Comparison of ENCODE assay signal across 12 cellular contexts in genomic region chr1:1428174-1428573, GRCh38. TPM values are rescaled to one million over a fixed set of nuclear protein-coding genes. Genes with fewer than 3 reads are reported as not detected.
DNase-seq lines count a peak whose midpoint lies in the region; ATAC-seq, FAIRE-seq and TF ChIP-seq lines count a peak whose summit lies in the region.
"Had no signal": no experiment of that assay in that cellular context is flagged by ENCODE, and none has a peak within 500 bp of the region (broad histone marks: within the 10 kb centered on the region; RNA-seq: fewer than 3 reads in every experiment).

No MANE protein-coding gene starts in this region.

- H3K79me2 ChIP-seq in K562 (ENCODE audit: control insufficient read depth, insufficient read depth, low read length) = no peaks in the 10 kb centered on the region

- DNase-seq in H7 (peak; percentile 52), K562 (ENCODE audit: extremely low read depth in 1 of 4, low spot score in 3 of 4) (no peak), NCI-H226 (no peak), NCI-H2171 treated with DMSO at 0.1 percent for 48 hours (lab: John Stamatoyannopoulos, UW) (no peak)
- DNase-seq: hippocampal formation, NCI-H1694, T-helper 9 cell had no signal

- H3K9me1 ChIP-seq in K562 (ENCODE audit: control insufficient read depth, insufficient read depth, low read length) = no peaks in the 10 kb centered on the region

- CTCF ChIA-PET in K562 (lab: Yijun Ruan, JAX; ENCODE audit: low intra/inter-chr PET ratio) = no interaction called here

- H3K27me3 ChIP-seq in H7 (ENCODE audit: control insufficient read depth, insufficient read depth, low read length) = no peaks in the 10 kb centered on the region
- no peaks in the 10 kb centered on the region for H3K27me3 ChIP-seq in K562 (ENCODE audit: control insufficient read depth in 2 of 2, insufficient read depth in 2 of 2, low read length in 2 of 2)

- H3K4me3 ChIP-seq in H7 (ENCODE audit: insufficient read depth, low read depth, low read length) (no peak overlapping the region), K562 (no peak overlapping the region)
- H3K4me3 ChIP-seq: mucosa of descending colon had no signal

- WGBS in K562 (ENCODE audit: insufficient coverage, low coverage, missing lambda C conversion rate) = 63% methylated on average over 16 of the region's 19 CpGs

- TF ChIP-seq RAD21 in K562 (CRISPR knock-in tag; conservative IDR thresholded peaks at IDR 0.05 in 1 of 2, IDR thresholded peaks at IDR 0.05 in 1 of 2) = no peak

- no peaks in the 10 kb centered on the region for H4K20me1 ChIP-seq in K562 (replicated peaks; ENCODE audit: control insufficient read depth, insufficient read depth, low read length)

- no peak for TF ChIP-seq EP300 in K562 (IDR thresholded peaks at IDR 0.05; ENCODE audit: low read length)

- TF ChIP-seq CTCF in K562 (IDR thresholded peaks at IDR 0.05 in 2 of 3, conservative IDR thresholded peaks at IDR 0.05 in 1 of 3; ENCODE audit: insufficient read depth in 2 of 3, low read depth in 1 of 3, low read length in 3 of 3) (no peak), nephron (IDR thresholded peaks at IDR 0.05; ENCODE audit: unreplicated experiment in 3 of 3) (no peak)

- TF ChIP-seq POLR2A in K562 (conservative IDR thresholded peaks at IDR 0.05) = no peak

- no peak overlapping the region for H2AFZ ChIP-seq in K562 (ENCODE audit: low read depth, low read length)

- ATAC-seq in K562 (no peak), GM19397 (IDR thresholded peaks at IDR 0.05; ENCODE audit: unreplicated experiment) (no peak)
- ATAC-seq: mucosa of descending colon had no signal

- no peak overlapping the region for H3K9ac ChIP-seq in K562 (ENCODE audit: insufficient read depth in 1 of 2, low read depth in 2 of 2, low read length in 2 of 2)

- no peak overlapping the region for H3K4me2 ChIP-seq in K562 (ENCODE audit: insufficient read depth, low read length)

- peak; percentile 15 for FAIRE-seq in K562 (lab: Jason Lieb, UNC)
- FAIRE-seq: endothelial cell of umbilical vein had no signal

- no peak overlapping the region for H3K27ac ChIP-seq in K562 (ENCODE audit: extremely low read depth, low read depth, low read length)

- no TSS peak for BruUV-seq in K562 (replicated peaks; lab: Mats Ljungman, UMichigan)

- in situ Hi-C loops in K562 (cut with MboI) = no loop called here

- H3K27me3 Mint-ChIP-seq in nephron (ENCODE audit: low read depth) = no peaks in the 10 kb centered on the region

- peak overlapping the region; percentile 71 to 81 (median 79) for H3K4me3 Mint-ChIP-seq in nephron

- H3K9me3 Mint-ChIP-seq in nephron = no peaks in the 10 kb centered on the region

- no peaks in the 10 kb centered on the region for H3K9me3 ChIP-seq in K562 (replicated peaks; ENCODE audit: control insufficient read depth, insufficient read depth, low read depth, low read length)
- H3K9me3 ChIP-seq: mucosa of descending colon had no signal

- no peaks in the 10 kb centered on the region for H3K36me3 Mint-ChIP-seq in nephron (ENCODE audit: low read depth)

- peaks cover 32% of the 10 kb centered on the region for H3K4me1 Mint-ChIP-seq in nephron

- H3K27ac Mint-ChIP-seq in nephron = peak overlapping the region; percentile 69 to 91 (median 83)

- H3K4me1 ChIP-seq in K562 (replicated peaks in 1 of 2; ENCODE audit: control insufficient read depth in 2 of 2, insufficient read depth in 2 of 2, low read length in 2 of 2) = peaks cover 23 to 63% of the 10 kb centered on the region in 2 experiments

- intact Hi-C loops in K562 (cut with micrococcal nuclease) = no loop called here

- H3K36me3 ChIP-seq in H7 (replicated peaks; ENCODE audit: control insufficient read depth, insufficient read depth, low read length) (no peaks in the 10 kb centered on the region), K562 (ENCODE audit: control insufficient read depth, insufficient read depth, low read length) (no peaks in the 10 kb centered on the region)

- POLR2A ChIA-PET in K562 (lab: Yijun Ruan, JAX) = interaction anchor here (0.6 to 0.7 kb wide), 2 partner anchors 20 to 179 kb away, joined by 3 read pairs; no protein-coding TSS in a partner anchor

RNA-seq across cellular contexts. Expression of gene ANKRD65, which starts 7.1 kb away (rescaled TPM):
- 0.67 TPM in 1 of 2 replicates, not detected in the other for total RNA-seq in H7 (2014; rRNA removed; shearing (Covaris generic))
- not detected in 2 replicates for total RNA-seq in K562 (2011; cell fraction: chromatin; rRNA removed; ENCODE audit: low replicate concordance)
- not detected in 2 replicates for total RNA-seq in K562 (2011; cell fraction: nucleolus; rRNA removed)
- total RNA-seq in K562 (2011; cell fraction: nucleoplasm; rRNA removed) = 0.37 TPM in 1 of 2 replicates, not detected in the other
- total RNA-seq in K562 (2014; rRNA removed) (not detected in 2 replicates), K562 (2014; rRNA removed; fragmentation: Illumina TruSeq; extraction: Trizol) (not detected in 2 replicates), K562 (2015; rRNA removed; fragmentation: Illumina TruSeq; extraction: Trizol) (not detected in 2 replicates), K562 (2021) (not detected in 2 replicates)
- polyA plus RNA-seq in K562 (2011; rRNA removed) (not detected in 2 replicates), K562 (2014; fragmentation: Illumina TruSeq; extraction: Trizol) (not detected in 2 replicates), K562 (2014; fragmentation: Nextera tagmentation; extraction: Ambion mirVana) (not detected), K562 (2014; rRNA removed) (not detected in 2 replicates)
- not detected in 2 replicates for polyA plus RNA-seq in K562 (2011; cell fraction: cytosol; rRNA removed)
- polyA plus RNA-seq in K562 (2011; cell fraction: nucleus; rRNA removed) = not detected in 2 replicates
- 0.11 TPM in 1 of 2 replicates, not detected in the other for polyA plus RNA-seq in K562 (2012)
- not detected in 2 replicates for polyA minus RNA-seq in K562 (2011; rRNA and poly(A)+ RNA removed)
- polyA minus RNA-seq in K562 (2011; cell fraction: cytosol; rRNA and poly(A)+ RNA removed) = not detected in 2 replicates
- not detected in 2 replicates for polyA minus RNA-seq in K562 (2011; cell fraction: nucleus; rRNA and poly(A)+ RNA removed)
- total RNA-seq: activated CD8-positive, alpha-beta memory T cell treated with anti-CD3 and anti-CD28 coated beads for 36 hours had no signal

RNA-seq across cellular contexts. Expression of gene VWA1, which starts 7.3 kb away (rescaled TPM):
- total RNA-seq in H7 (2014; rRNA removed; shearing (Covaris generic)) = 32.1 and 37.1 TPM in 2 replicates
- 0.76 and 5.5 TPM in 2 replicates for total RNA-seq in K562 (2011; cell fraction: chromatin; rRNA removed; ENCODE audit: low replicate concordance)
- 5.1 and 7.2 TPM in 2 replicates for total RNA-seq in K562 (2011; cell fraction: nucleolus; rRNA removed)
- 1.9 and 3.4 TPM in 2 replicates for total RNA-seq in K562 (2011; cell fraction: nucleoplasm; rRNA removed)
- total RNA-seq in K562 (2014; rRNA removed) (4.0 and 4.6 TPM in 2 replicates), K562 (2014; rRNA removed; fragmentation: Illumina TruSeq; extraction: Trizol) (0.03 and 0.04 TPM in 2 replicates), K562 (2015; rRNA removed; fragmentation: Illumina TruSeq; extraction: Trizol) (0.98 and 1.2 TPM in 2 replicates), K562 (2021) (6.4 and 7.1 TPM in 2 replicates)
- polyA plus RNA-seq in K562 (2011; rRNA removed) (0.85 and 1.6 TPM in 2 replicates), K562 (2014; fragmentation: Illumina TruSeq; extraction: Trizol) (0.16 and 0.84 TPM in 2 replicates), K562 (2014; fragmentation: Nextera tagmentation; extraction: Ambion mirVana) (under 1 TPM; 0.01 to 0.06 TPM), K562 (2014; rRNA removed) (2.6 and 3.0 TPM in 2 replicates)
- 1.3 and 7.5 TPM in 2 replicates for polyA plus RNA-seq in K562 (2011; cell fraction: cytosol; rRNA removed)
- polyA plus RNA-seq in K562 (2011; cell fraction: nucleus; rRNA removed) = 3.0 and 6.5 TPM in 2 replicates
- 3.8 and 6.1 TPM in 2 replicates for polyA plus RNA-seq in K562 (2012)
- polyA minus RNA-seq in K562 (2011; rRNA and poly(A)+ RNA removed) = 0.42 and 0.69 TPM in 2 replicates
- polyA minus RNA-seq in K562 (2011; cell fraction: cytosol; rRNA and poly(A)+ RNA removed) = 2.0 and 2.4 TPM in 2 replicates
- polyA minus RNA-seq in K562 (2011; cell fraction: nucleus; rRNA and poly(A)+ RNA removed) = 2.7 and 4.3 TPM in 2 replicates

RNA-seq across cellular contexts. Expression of gene MRPL20, which starts 21.1 kb away (rescaled TPM):
- 184 and 267 TPM in 2 replicates for total RNA-seq in H7 (2014; rRNA removed; shearing (Covaris generic))
- total RNA-seq in K562 (2011; cell fraction: chromatin; rRNA removed; ENCODE audit: low replicate concordance) = 98.1 and 170 TPM in 2 replicates
- total RNA-seq in K562 (2011; cell fraction: nucleolus; rRNA removed) = 136 and 139 TPM in 2 replicates
- 122 and 137 TPM in 2 replicates for total RNA-seq in K562 (2011; cell fraction: nucleoplasm; rRNA removed)
- total RNA-seq in K562 (2014; rRNA removed) = 352 and 355 TPM in 2 replicates
- 208 and 222 TPM in 2 replicates for total RNA-seq in K562 (2014; rRNA removed; fragmentation: Illumina TruSeq; extraction: Trizol)
- total RNA-seq in K562 (2015; rRNA removed; fragmentation: Illumina TruSeq; extraction: Trizol) = 205 and 216 TPM in 2 replicates
- total RNA-seq in K562 (2021) = 224 and 229 TPM in 2 replicates
- polyA plus RNA-seq in K562 (2011; rRNA removed) = 144 and 187 TPM in 2 replicates
- polyA plus RNA-seq in K562 (2011; cell fraction: cytosol; rRNA removed) = 164 and 188 TPM in 2 replicates
- 104 and 152 TPM in 2 replicates for polyA plus RNA-seq in K562 (2011; cell fraction: nucleus; rRNA removed)
- 195 and 375 TPM in 2 replicates for polyA plus RNA-seq in K562 (2012)
- 180 and 264 TPM in 2 replicates for polyA plus RNA-seq in K562 (2014; fragmentation: Illumina TruSeq; extraction: Trizol)
- 100 to 1,000 TPM; 570 to 671 TPM for polyA plus RNA-seq in K562 (2014; fragmentation: Nextera tagmentation; extraction: Ambion mirVana)
- 420 and 491 TPM in 2 replicates for polyA plus RNA-seq in K562 (2014; rRNA removed)
- 121 and 163 TPM in 2 replicates for polyA minus RNA-seq in K562 (2011; rRNA and poly(A)+ RNA removed)
- polyA minus RNA-seq in K562 (2011; cell fraction: cytosol; rRNA and poly(A)+ RNA removed) = 99.9 and 107 TPM in 2 replicates
- polyA minus RNA-seq in K562 (2011; cell fraction: nucleus; rRNA and poly(A)+ RNA removed) = 44.2 and 57.5 TPM in 2 replicates

RNA-seq across cellular contexts. Expression of gene ATAD3C, which starts 21.3 kb away (rescaled TPM):
- 0.14 and 0.74 TPM in 2 replicates for total RNA-seq in H7 (2014; rRNA removed; shearing (Covaris generic))
- total RNA-seq in K562 (2011; cell fraction: chromatin; rRNA removed; ENCODE audit: low replicate concordance) = 0.21 TPM in 1 of 2 replicates, not detected in the other
- under 0.01 and 0.13 TPM in 2 replicates for total RNA-seq in K562 (2011; cell fraction: nucleolus; rRNA removed)
- 0.07 and 0.23 TPM in 2 replicates for total RNA-seq in K562 (2011; cell fraction: nucleoplasm; rRNA removed)
- total RNA-seq in K562 (2014; rRNA removed) (not detected in 2 replicates), K562 (2014; rRNA removed; fragmentation: Illumina TruSeq; extraction: Trizol) (not detected in 2 replicates), K562 (2015; rRNA removed; fragmentation: Illumina TruSeq; extraction: Trizol) (not detected in 2 replicates), K562 (2021) (0.18 and 0.60 TPM in 2 replicates)
- polyA plus RNA-seq in K562 (2011; rRNA removed) (0.03 and 0.04 TPM in 2 replicates), K562 (2014; fragmentation: Illumina TruSeq; extraction: Trizol) (not detected in 2 replicates), K562 (2014; fragmentation: Nextera tagmentation; extraction: Ambion mirVana) (not detected), K562 (2014; rRNA removed) (not detected in 2 replicates)
- polyA plus RNA-seq in K562 (2011; cell fraction: cytosol; rRNA removed) = 0.09 and 0.16 TPM in 2 replicates
- polyA plus RNA-seq in K562 (2011; cell fraction: nucleus; rRNA removed) = 0.10 and 0.21 TPM in 2 replicates
- 0.05 and 0.39 TPM in 2 replicates for polyA plus RNA-seq in K562 (2012)
- polyA minus RNA-seq in K562 (2011; rRNA and poly(A)+ RNA removed) = not detected in 2 replicates
- not detected in 2 replicates for polyA minus RNA-seq in K562 (2011; cell fraction: cytosol; rRNA and poly(A)+ RNA removed)
- polyA minus RNA-seq in K562 (2011; cell fraction: nucleus; rRNA and poly(A)+ RNA removed) = 0.11 TPM in 1 of 2 replicates, not detected in the other
- total RNA-seq: endothelial cell of umbilical vein had no signal

RNA-seq across cellular contexts. Expression of gene CCNL2, which starts 29.0 kb away (rescaled TPM):
- total RNA-seq in H7 (2014; rRNA removed; shearing (Covaris generic)) = 147 and 200 TPM in 2 replicates
- total RNA-seq in K562 (2011; cell fraction: chromatin; rRNA removed; ENCODE audit: low replicate concordance) = 996 and 1,265 TPM in 2 replicates
- 508 and 525 TPM in 2 replicates for total RNA-seq in K562 (2011; cell fraction: nucleolus; rRNA removed)
- 788 and 831 TPM in 2 replicates for total RNA-seq in K562 (2011; cell fraction: nucleoplasm; rRNA removed)
- 147 and 176 TPM in 2 replicates for total RNA-seq in K562 (2014; rRNA removed)
- 65.1 and 66.7 TPM in 2 replicates for total RNA-seq in K562 (2014; rRNA removed; fragmentation: Illumina TruSeq; extraction: Trizol)
- 91.0 and 94.5 TPM in 2 replicates for total RNA-seq in K562 (2015; rRNA removed; fragmentation: Illumina TruSeq; extraction: Trizol)
- 141 and 167 TPM in 2 replicates for total RNA-seq in K562 (2021)
- polyA plus RNA-seq in K562 (2011; rRNA removed) = 236 and 265 TPM in 2 replicates
- polyA plus RNA-seq in K562 (2011; cell fraction: cytosol; rRNA removed) = 71.9 and 133 TPM in 2 replicates
- polyA plus RNA-seq in K562 (2011; cell fraction: nucleus; rRNA removed) = 2,539 and 2,548 TPM in 2 replicates
- polyA plus RNA-seq in K562 (2012) = 104 and 250 TPM in 2 replicates
- 81.0 and 89.7 TPM in 2 replicates for polyA plus RNA-seq in K562 (2014; fragmentation: Illumina TruSeq; extraction: Trizol)
- polyA plus RNA-seq in K562 (2014; fragmentation: Nextera tagmentation; extraction: Ambion mirVana) = 1 to 10 TPM; 2.8 to 5.6 TPM
- 245 and 287 TPM in 2 replicates for polyA plus RNA-seq in K562 (2014; rRNA removed)
- 70.2 and 76.2 TPM in 2 replicates for polyA minus RNA-seq in K562 (2011; rRNA and poly(A)+ RNA removed)
- polyA minus RNA-seq in K562 (2011; cell fraction: cytosol; rRNA and poly(A)+ RNA removed) = 31.4 and 45.0 TPM in 2 replicates
- polyA minus RNA-seq in K562 (2011; cell fraction: nucleus; rRNA and poly(A)+ RNA removed) = 260 and 342 TPM in 2 replicates
